8 cellular contexts compared by ENCODE assay signal in the genomic region with DNA sequence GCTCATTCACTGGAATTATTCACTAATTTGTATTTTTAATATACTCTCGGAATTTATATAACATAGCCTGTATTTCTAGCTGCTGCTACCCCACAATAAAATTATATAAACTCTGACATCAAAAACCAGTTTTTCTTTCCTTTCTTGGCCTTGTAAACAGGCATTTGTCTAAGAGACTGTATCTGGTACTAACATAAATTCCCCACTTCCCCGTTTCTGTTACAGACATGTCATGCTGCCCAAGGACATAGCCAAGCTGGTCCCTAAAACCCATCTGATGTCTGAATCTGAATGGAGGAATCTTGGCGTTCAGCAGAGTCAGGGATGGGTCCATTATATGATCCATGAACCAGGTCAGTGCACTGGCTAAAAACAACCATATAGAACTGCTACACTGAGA. TPM values are rescaled to one million over a fixed set of nuclear protein-coding genes. Genes with fewer than 3 reads are reported as not detected.
DNase-seq lines count a peak whose midpoint lies in the region; ATAC-seq and TF ChIP-seq lines count a peak whose summit lies in the region.
"Not testable (repeated sequence)": the region's sequence is repeated elsewhere in the genome, so short reads cannot be mapped to it uniquely, and the experiment has no call there.

No MANE protein-coding gene starts in this region.

- H3K36me3 Mint-ChIP-seq in CD8-positive, alpha-beta T cell; brain: not testable (repeated sequence)
- H3K36me3 Mint-ChIP-seq in activated CD4-positive, alpha-beta T cell treated with anti-CD3 and anti-CD28 coated beads for 36 hours (ENCODE audit: low read depth): peaks cover 27% of the 10 kb centered on the region
- peaks cover 14% of the 10 kb centered on the region for H3K36me3 Mint-ChIP-seq in activated T-helper 1 cell treated with anti-CD3 and anti-CD28 coated beads, Interleukin-12 subunit alpha, Interleukin-12 subunit beta, Interleukin-2, Interleukin-4 antibody, amounts not matched to agents 30 ng/mL and 10 ng/mL and 1 ng/mL, durations not matched to agents 14 hours and 24 hours and 36 hours (ENCODE audit: low read depth)
- H3K36me3 Mint-ChIP-seq in nephron (ENCODE audit: low read depth): peaks cover 15% of the 10 kb centered on the region

- not testable (repeated sequence) for H3K4me1 Mint-ChIP-seq in CD8-positive, alpha-beta T cell (ENCODE audit: low read depth); brain; nephron
- peaks cover 15% of the 10 kb centered on the region for H3K4me1 Mint-ChIP-seq in activated CD4-positive, alpha-beta T cell treated with anti-CD3 and anti-CD28 coated beads for 36 hours
- peaks cover 12% of the 10 kb centered on the region for H3K4me1 Mint-ChIP-seq in activated T-helper 1 cell treated with anti-CD3 and anti-CD28 coated beads, Interleukin-12 subunit alpha, Interleukin-12 subunit beta, Interleukin-2, Interleukin-4 antibody, amounts not matched to agents 30 ng/mL and 10 ng/mL and 1 ng/mL, durations not matched to agents 14 hours and 24 hours and 36 hours (ENCODE audit: low read depth)

- CTCF ChIA-PET in CD8-positive, alpha-beta T cell (lab: Charles Lee): interaction anchor here (1.0 to 20.2 kb wide), 7 partner anchors 10 to 38 kb away, joined by 3 to 177 read pairs (median 4); partner anchors contain the start of genes LENEP and PYGO2
- CTCF ChIA-PET in activated CD4-positive, alpha-beta T cell treated with anti-CD3 and anti-CD28 coated beads for 36 hours (lab: Charles Lee): interaction anchor here (0.7 to 4.1 kb wide), 3 partner anchors 17 to 22 kb away, joined by 3 to 15 read pairs (median 7); no protein-coding TSS in a partner anchor

- H3K27me3 ChIP-seq in CD8-positive, alpha-beta T cell (ENCODE audit: insufficient read depth, low read length); Loucy (ENCODE audit: insufficient read depth, low read length, poor library complexity, severe bottlenecking): not testable (repeated sequence)

- H3K9me2 ChIP-seq in Loucy (replicated peaks; ENCODE audit: low read depth, low read length): not testable (repeated sequence)

- peaks cover 12% of the 10 kb centered on the region; the same call in 1 of the 2 replicates for H3F3A ChIP-seq in Loucy (ENCODE audit: low read depth)

- H3K4me1 ChIP-seq in CD8-positive, alpha-beta T cell (ENCODE audit: insufficient read depth, low read length): peaks cover 17% of the 10 kb centered on the region
- H3K4me1 ChIP-seq in Loucy (ENCODE audit: insufficient read depth, low read length, poor library complexity, severe bottlenecking): peaks cover 30% of the 10 kb centered on the region

- H3K36me3 ChIP-seq in CD8-positive, alpha-beta T cell (ENCODE audit: insufficient read depth, low read length): not testable (repeated sequence)
- H3K36me3 ChIP-seq in Loucy (ENCODE audit: insufficient read depth, low read length): peaks cover 18% of the 10 kb centered on the region; the same call in 1 of the 2 replicates
- H3K36me3 ChIP-seq in SK-N-MC (ENCODE audit: insufficient read depth, low read length): peaks cover 45% of the 10 kb centered on the region

- H3K79me2 ChIP-seq in Loucy (ENCODE audit: insufficient read depth, low read length): peaks cover 73% of the 10 kb centered on the region

- not testable (repeated sequence) for ATAC-seq in CD8-positive, alpha-beta T cell; activated CD4-positive, alpha-beta T cell treated with anti-CD3 and anti-CD28 coated beads for 36 hours

- H3K9me3 Mint-ChIP-seq in CD8-positive, alpha-beta T cell; activated CD4-positive, alpha-beta T cell treated with anti-CD3 and anti-CD28 coated beads for 36 hours (ENCODE audit: low read depth); activated T-helper 1 cell treated with anti-CD3 and anti-CD28 coated beads, Interleukin-12 subunit alpha, Interleukin-12 subunit beta, Interleukin-2, Interleukin-4 antibody, amounts not matched to agents 30 ng/mL and 10 ng/mL and 1 ng/mL, durations not matched to agents 14 hours and 24 hours and 36 hours; brain; nephron: not testable (repeated sequence)

- H4K20me1 ChIP-seq in Loucy (ENCODE audit: insufficient read depth, low read length, poor library complexity, severe bottlenecking): peaks cover 28% of the 10 kb centered on the region

- not testable (repeated sequence) for H3K4me3 ChIP-seq in CD8-positive, alpha-beta T cell (ENCODE audit: low read depth, low read length); SK-N-MC
- H3K4me3 ChIP-seq in Loucy (ENCODE audit: low read length, poor library complexity, severe bottlenecking): peak overlapping the region; percentile 94

- H3K27me3 Mint-ChIP-seq in CD8-positive, alpha-beta T cell (ENCODE audit: low read depth); activated CD4-positive, alpha-beta T cell treated with anti-CD3 and anti-CD28 coated beads for 36 hours; activated T-helper 1 cell treated with anti-CD3 and anti-CD28 coated beads, Interleukin-12 subunit alpha, Interleukin-12 subunit beta, Interleukin-2, Interleukin-4 antibody, amounts not matched to agents 30 ng/mL and 10 ng/mL and 1 ng/mL, durations not matched to agents 14 hours and 24 hours and 36 hours (ENCODE audit: insufficient read depth); brain; nephron (ENCODE audit: low read depth): not testable (repeated sequence)

- not testable (repeated sequence) for H3K4me3 Mint-ChIP-seq in CD8-positive, alpha-beta T cell; activated CD4-positive, alpha-beta T cell treated with anti-CD3 and anti-CD28 coated beads for 36 hours
- H3K4me3 Mint-ChIP-seq in activated T-helper 1 cell treated with anti-CD3 and anti-CD28 coated beads, Interleukin-12 subunit alpha, Interleukin-12 subunit beta, Interleukin-2, Interleukin-4 antibody, amounts not matched to agents 30 ng/mL and 10 ng/mL and 1 ng/mL, durations not matched to agents 14 hours and 24 hours and 36 hours: peak overlapping the region; percentile 15
- H3K4me3 Mint-ChIP-seq in brain: peak overlapping the region in 2 of 5 experiments; percentile 20 to 26
- H3K4me3 Mint-ChIP-seq in nephron: peak overlapping the region; percentile 43 to 56 (median 54)

- DNase-seq in CD8-positive, alpha-beta T cell; SK-N-MC (ENCODE audit: low read depth, low spot score); activated CD4-positive, alpha-beta T cell treated with anti-CD3 and anti-CD28 coated beads for 36 hours; activated T-helper 1 cell treated with anti-CD3 and anti-CD28 coated beads, Interleukin-12 subunit alpha, Interleukin-12 subunit beta, Interleukin-2, Interleukin-4 antibody, amounts not matched to agents 30 ng/mL and 10 ng/mL and 1 ng/mL, durations not matched to agents 14 hours and 24 hours and 36 hours (ENCODE audit: low spot score): not testable (repeated sequence)

- POLR2A ChIA-PET in CD8-positive, alpha-beta T cell (lab: Charles Lee): not testable (repeated sequence)
- POLR2A ChIA-PET in activated CD4-positive, alpha-beta T cell treated with anti-CD3 and anti-CD28 coated beads for 36 hours (lab: Charles Lee): interaction anchor here (0.6 kb wide), 1 partner anchor 47 kb away, joined by 9 read pairs; no protein-coding TSS in a partner anchor

- H2AFZ ChIP-seq in Loucy (ENCODE audit: low read length): not testable (repeated sequence)

- H3K9ac ChIP-seq in Loucy (ENCODE audit: low read depth, low read length, poor library complexity, severe bottlenecking): peak overlapping the region; percentile 95
- peak overlapping the region; percentile 31 for H3K9ac ChIP-seq in SK-N-MC (ENCODE audit: insufficient read length)

- H3K27ac ChIP-seq in 22Rv1 (peak overlapping the region; percentile 98; the same call in 1 of the 2 replicates), SK-N-MC (peak overlapping the region; percentile 45)
- not testable (repeated sequence) for H3K27ac ChIP-seq in CD8-positive, alpha-beta T cell (ENCODE audit: low read depth, low read length)

- peak overlapping the region; percentile 46 for H3K27ac Mint-ChIP-seq in CD8-positive, alpha-beta T cell
- H3K27ac Mint-ChIP-seq in activated CD4-positive, alpha-beta T cell treated with anti-CD3 and anti-CD28 coated beads for 36 hours: peak overlapping the region; percentile 2
- peak overlapping the region; percentile 7 for H3K27ac Mint-ChIP-seq in activated T-helper 1 cell treated with anti-CD3 and anti-CD28 coated beads, Interleukin-12 subunit alpha, Interleukin-12 subunit beta, Interleukin-2, Interleukin-4 antibody, amounts not matched to agents 30 ng/mL and 10 ng/mL and 1 ng/mL, durations not matched to agents 14 hours and 24 hours and 36 hours
- H3K27ac Mint-ChIP-seq in brain: peak overlapping the region in 3 of 5 experiments; percentile 42 to 55 (median 48)
- peak overlapping the region in 2 of 3 experiments; percentile 49 to 59 for H3K27ac Mint-ChIP-seq in nephron

- intact Hi-C loops in CD8-positive, alpha-beta T cell (cut with DNase I, micrococcal nuclease); activated T-helper 1 cell treated with anti-CD3 and anti-CD28 coated beads, Interleukin-12 subunit alpha, Interleukin-12 subunit beta, Interleukin-2, Interleukin-4 antibody, amounts not matched to agents 30 ng/mL and 10 ng/mL and 1 ng/mL, durations not matched to agents 14 hours and 24 hours and 36 hours (cut with micrococcal nuclease): not testable (repeated sequence)
- intact Hi-C loops in activated CD4-positive, alpha-beta T cell treated with anti-CD3 and anti-CD28 coated beads for 36 hours (cut with DNase I, micrococcal nuclease): loop anchor here in 1 of 2 experiments (10.0 kb wide), 2 partner anchors 707 to 793 kb away; partner anchors contain the start of genes DAP3 and YY1AP1

- not testable (repeated sequence) for TF ChIP-seq CTCF in 22Rv1 (IDR thresholded peaks at IDR 0.05); CD8-positive, alpha-beta T cell (IDR thresholded peaks at IDR 0.05); Loucy (conservative IDR thresholded peaks at IDR 0.05; ENCODE audit: low read length); brain (conservative IDR thresholded peaks at IDR 0.05); nephron (IDR thresholded peaks at IDR 0.05; ENCODE audit: unreplicated experiment in 3 of 3)

- not testable (repeated sequence) for H3K9me3 ChIP-seq in CD8-positive, alpha-beta T cell (ENCODE audit: low read length); Loucy (ENCODE audit: insufficient read depth, low read depth, low read length); SK-N-MC (ENCODE audit: low read depth, low read length)

- peak overlapping the region; percentile 89 for H3K4me2 ChIP-seq in Loucy (ENCODE audit: low read depth, low read length, poor library complexity, severe bottlenecking)

RNA-seq across cellular contexts. Expression of gene CKS1B, which starts 3.3 kb away (rescaled TPM):
- total RNA-seq in CD8-positive, alpha-beta T cell: 1 to 10 TPM; 2.3 to 2.9 TPM
- total RNA-seq in activated CD4-positive, alpha-beta T cell treated with anti-CD3 and anti-CD28 coated beads for 36 hours: 100 to 1,000 TPM; 190 to 196 TPM
- total RNA-seq in activated T-helper 1 cell treated with anti-CD3 and anti-CD28 coated beads, Interleukin-12 subunit alpha, Interleukin-12 subunit beta, Interleukin-2, Interleukin-4 antibody, amounts not matched to agents 30 ng/mL and 10 ng/mL and 1 ng/mL, durations not matched to agents 14 hours and 24 hours and 36 hours: 151 and 158 TPM in 2 replicates
- 183 TPM for polyA plus RNA-seq in brain (ENCODE audit: insufficient read depth, low read depth, low replicate concordance)

RNA-seq across cellular contexts. Expression of gene FLAD1, which starts 5.4 kb away (rescaled TPM):
- total RNA-seq in CD8-positive, alpha-beta T cell: 10 to 100 TPM; 17.4 to 19.0 TPM
- 10 to 100 TPM; 38.0 to 42.4 TPM for total RNA-seq in activated CD4-positive, alpha-beta T cell treated with anti-CD3 and anti-CD28 coated beads for 36 hours
- 69.2 and 74.3 TPM in 2 replicates for total RNA-seq in activated T-helper 1 cell treated with anti-CD3 and anti-CD28 coated beads, Interleukin-12 subunit alpha, Interleukin-12 subunit beta, Interleukin-2, Interleukin-4 antibody, amounts not matched to agents 30 ng/mL and 10 ng/mL and 1 ng/mL, durations not matched to agents 14 hours and 24 hours and 36 hours
- polyA plus RNA-seq in brain (ENCODE audit: insufficient read depth, low read depth, low replicate concordance): 47.9 TPM

RNA-seq across cellular contexts. Expression of gene SHC1, which starts 7.2 kb away (rescaled TPM):
- 10 to 100 TPM; 54.5 to 58.3 TPM for total RNA-seq in CD8-positive, alpha-beta T cell
- 10 to 100 TPM; 45.9 to 65.7 TPM for total RNA-seq in activated CD4-positive, alpha-beta T cell treated with anti-CD3 and anti-CD28 coated beads for 36 hours
- total RNA-seq in activated T-helper 1 cell treated with anti-CD3 and anti-CD28 coated beads, Interleukin-12 subunit alpha, Interleukin-12 subunit beta, Interleukin-2, Interleukin-4 antibody, amounts not matched to agents 30 ng/mL and 10 ng/mL and 1 ng/mL, durations not matched to agents 14 hours and 24 hours and 36 hours: 61.4 and 62.3 TPM in 2 replicates
- 38.3 TPM for polyA plus RNA-seq in brain (ENCODE audit: insufficient read depth, low read depth, low replicate concordance)

RNA-seq across cellular contexts. Expression of gene LENEP, which starts 15.6 kb away (rescaled TPM):
- total RNA-seq in CD8-positive, alpha-beta T cell: not detected
- under 1 TPM; 0.79 to 0.80 TPM for total RNA-seq in activated CD4-positive, alpha-beta T cell treated with anti-CD3 and anti-CD28 coated beads for 36 hours
- 1.5 and 1.8 TPM in 2 replicates for total RNA-seq in activated T-helper 1 cell treated with anti-CD3 and anti-CD28 coated beads, Interleukin-12 subunit alpha, Interleukin-12 subunit beta, Interleukin-2, Interleukin-4 antibody, amounts not matched to agents 30 ng/mL and 10 ng/mL and 1 ng/mL, durations not matched to agents 14 hours and 24 hours and 36 hours
- polyA plus RNA-seq in brain (ENCODE audit: insufficient read depth, low read depth, low replicate concordance): not detected

RNA-seq across cellular contexts. Expression of gene PYGO2, which starts 16.2 kb away (rescaled TPM):
- 10 to 100 TPM; 25.1 to 26.7 TPM for total RNA-seq in CD8-positive, alpha-beta T cell
- 10 to 100 TPM; 24.5 to 25.6 TPM for total RNA-seq in activated CD4-positive, alpha-beta T cell treated with anti-CD3 and anti-CD28 coated beads for 36 hours
- total RNA-seq in activated T-helper 1 cell treated with anti-CD3 and anti-CD28 coated beads, Interleukin-12 subunit alpha, Interleukin-12 subunit beta, Interleukin-2, Interleukin-4 antibody, amounts not matched to agents 30 ng/mL and 10 ng/mL and 1 ng/mL, durations not matched to agents 14 hours and 24 hours and 36 hours: 34.7 and 35.0 TPM in 2 replicates
- 63.7 TPM for polyA plus RNA-seq in brain (ENCODE audit: insufficient read depth, low read depth, low replicate concordance)

Comparison
In these comparisons a context has a peak if more than half of its experiments do, and no peak if none do; other contexts are left out.
1. H3K27ac Mint-ChIP-seq: peak in every context shown above with its lines; median percentile 54 in nephron; 48 in brain; 46 in CD8-positive, alpha-beta T cell; 7 in activated T-helper 1 cell treated with anti-CD3 and anti-CD28 coated beads, Interleukin-12 subunit alpha, Interleukin-12 subunit beta, Interleukin-2, Interleukin-4 antibody, amounts not matched to agents 30 ng/mL and 10 ng/mL and 1 ng/mL, durations not matched to agents 14 hours and 24 hours and 36 hours; 2 in activated CD4-positive, alpha-beta T cell treated with anti-CD3 and anti-CD28 coated beads for 36 hours.
2. RNA of gene CKS1B, which starts 3.3 kb away (total RNA-seq): 190 to 196 TPM in activated CD4-positive, alpha-beta T cell treated with anti-CD3 and anti-CD28 coated beads for 36 hours and 151 to 158 TPM in activated T-helper 1 cell treated with anti-CD3 and anti-CD28 coated beads, Interleukin-12 subunit alpha, Interleukin-12 subunit beta, Interleukin-2, Interleukin-4 antibody, amounts not matched to agents 30 ng/mL and 10 ng/mL and 1 ng/mL, durations not matched to agents 14 hours and 24 hours and 36 hours; 2.3 to 2.9 TPM in CD8-positive, alpha-beta T cell; every median in the first group is over 10 times any median in the second.